ENCODE assay signal across 14 cellular contexts in genomic region chr2:36455788-36456187, GRCh38.
DNase-seq lines count a peak whose midpoint lies in the region; ATAC-seq, FAIRE-seq and TF ChIP-seq lines count a peak whose summit lies in the region.
"Had no signal": no experiment of that assay in that cellular context is flagged by ENCODE, and none has a peak within 500 bp of the region (broad histone marks: within the 10 kb centered on the region; RNA-seq: fewer than 3 reads in every experiment).

No MANE protein-coding gene starts in this region.

- no peak overlapping the region for H2BK20ac ChIP-seq in H1 (ENCODE audit: low read length)

- intact Hi-C loops in lower lobe of right lung (cut with DNase I), result no loop called here

- CTCF ChIA-PET in H1 (lab: Charles Lee; ENCODE audit: partially characterized antibody), result interaction anchor here (0.6 to 7.2 kb wide), 6 partner anchors 15 to 561 kb away, joined by 3 to 99 read pairs (median 4); partner anchors contain the start of gene CRIM1
- CTCF ChIA-PET in activated CD8-positive, alpha-beta memory T cell treated with anti-CD3 and anti-CD28 coated beads, Interleukin-2, amount 10 ng/mL, durations not matched to agents 7 days and 5 days (lab: Charles Lee), result no interaction called here

- no peak overlapping the region for H4K8ac ChIP-seq in H1 (ENCODE audit: extremely low read depth, insufficient read depth, low read length)

- FAIRE-seq in H1 (lab: Jason Lieb, UNC), result no peak
- FAIRE-seq: GM12891 had no signal

- no peak overlapping the region for H3K9ac ChIP-seq in H1 (replicated peaks in 1 of 4; ENCODE audit: extremely low read depth in 1 of 4, low read depth in 3 of 4, low read length in 3 of 4)
- no peak overlapping the region for H3K9ac ChIP-seq in endodermal cell (ENCODE audit: extremely low read depth, low read length, poor library complexity, severe bottlenecking)

- H3K14ac ChIP-seq in H1 (ENCODE audit: insufficient read length), result no peak overlapping the region

- H3K23ac ChIP-seq in H1 (ENCODE audit: insufficient read length), result no peak overlapping the region

- H3K4me3 ChIP-seq in Peyer's patch (no peak overlapping the region), H1 (ENCODE audit: extremely low read depth in 1 of 4, insufficient read depth in 2 of 4, low read depth in 3 of 4, low read length in 4 of 4) (no peak overlapping the region; a peak in 1 of 8 replicates), lower lobe of right lung (no peak overlapping the region), upper lobe of left lung (no peak overlapping the region), endodermal cell (ENCODE audit: low read length) (no peak overlapping the region)

- H3K27me3 ChIP-seq in Peyer's patch, result no peaks in the 10 kb centered on the region
- no peaks in the 10 kb centered on the region for H3K27me3 ChIP-seq in H1 (replicated peaks in 1 of 4; ENCODE audit: control insufficient read depth in 3 of 4, extremely low read depth in 1 of 4, insufficient read depth in 3 of 4, low read length in 3 of 4)
- H3K27me3 ChIP-seq in lower lobe of right lung (ENCODE audit: low read depth), result no peaks in the 10 kb centered on the region
- H3K27me3 ChIP-seq in upper lobe of left lung, result no peaks in the 10 kb centered on the region
- no peaks in the 10 kb centered on the region for H3K27me3 ChIP-seq in endodermal cell (ENCODE audit: control insufficient read depth, insufficient read depth, low read length, poor library complexity, severe bottlenecking)

- TF ChIP-seq EP300 in H1 (IDR thresholded peaks at IDR 0.05; ENCODE audit: borderline replicate concordance in 1 of 2, low read depth in 2 of 2, low read length in 2 of 2) (no peak), upper lobe of left lung (IDR thresholded peaks at IDR 0.05) (no peak)

- H3K9me3 ChIP-seq in Peyer's patch, result no peaks in the 10 kb centered on the region
- no peaks in the 10 kb centered on the region for H3K9me3 ChIP-seq in H1 (ENCODE audit: insufficient read depth in 2 of 2, low read depth in 1 of 2, low read length in 1 of 2)
- H3K9me3 ChIP-seq in lower lobe of right lung, result no peaks in the 10 kb centered on the region
- no peaks in the 10 kb centered on the region for H3K9me3 ChIP-seq in upper lobe of left lung
- H3K9me3 ChIP-seq in endodermal cell (ENCODE audit: control insufficient read depth, low read length), result no peaks in the 10 kb centered on the region

- H3K4me1 ChIP-seq in Peyer's patch (peaks cover 0 to 26% (median 0%) of the 10 kb centered on the region in 4 donors), H1 (replicated peaks in 1 of 4; ENCODE audit: control insufficient read depth in 3 of 4, insufficient read depth in 4 of 4, low read length in 3 of 4) (peaks cover 5 to 27% (median 26%) of the 10 kb centered on the region in 4 experiments), lower lobe of right lung (peaks cover 63% of the 10 kb centered on the region), upper lobe of left lung (peaks cover 29 to 47% (median 42%) of the 10 kb centered on the region in 4 donors), endodermal cell (ENCODE audit: control insufficient read depth, insufficient read depth, low read length) (no peaks in the 10 kb centered on the region)

- H3K18ac ChIP-seq in H1 (ENCODE audit: extremely low read depth, low read length), result no peak overlapping the region

- no peak overlapping the region for H3K4me3 Mint-ChIP-seq in activated CD8-positive, alpha-beta memory T cell treated with anti-CD3 and anti-CD28 coated beads, Interleukin-2, amount 10 ng/mL, durations not matched to agents 7 days and 5 days
- no peak overlapping the region for H3K4me3 Mint-ChIP-seq in endodermal cell
- H3K4me3 Mint-ChIP-seq: activated CD8-positive, alpha-beta T cell treated with anti-CD3 and anti-CD28 coated beads, Interleukin-2, amount 10 ng/mL, durations not matched to agents 7 days and 5 days; activated naive CD4-positive, alpha-beta T cell treated with anti-CD3 and anti-CD28 coated beads, Interleukin-2, amount 50 U/mL, for 24 hours; naive thymus-derived CD4-positive, alpha-beta T cell; T-helper 17 cell had no signal

- no peak overlapping the region for H4K91ac ChIP-seq in H1 (replicated peaks; ENCODE audit: insufficient read length, low read length)

- H4K20me1 ChIP-seq in H1 (replicated peaks in 1 of 2; ENCODE audit: control insufficient read depth in 1 of 2, insufficient read depth in 2 of 2, low read length in 2 of 2), result peaks cover 0 to 3% of the 10 kb centered on the region in 2 experiments

- H3K4ac ChIP-seq in H1 (replicated peaks; ENCODE audit: insufficient read length, low read depth, low read length), result no peak overlapping the region

- no peak overlapping the region for H2BK15ac ChIP-seq in H1 (ENCODE audit: low read length)

- no peak overlapping the region for H2BK5ac ChIP-seq in H1 (ENCODE audit: low read depth, low read length)

- H3K23me2 ChIP-seq in H1 (ENCODE audit: low read depth, low read length), result 0 out of 2 replicates have a peak, but pooled peaks cover under 1% of the 10 kb centered on the region

- H3K27ac Mint-ChIP-seq in activated CD8-positive, alpha-beta memory T cell treated with anti-CD3 and anti-CD28 coated beads, Interleukin-2, amount 10 ng/mL, durations not matched to agents 7 days and 5 days, result no peak overlapping the region
- no peak overlapping the region for H3K27ac Mint-ChIP-seq in endodermal cell
- H3K27ac Mint-ChIP-seq: activated CD8-positive, alpha-beta T cell treated with anti-CD3 and anti-CD28 coated beads, Interleukin-2, amount 10 ng/mL, durations not matched to agents 7 days and 5 days; activated naive CD4-positive, alpha-beta T cell treated with anti-CD3 and anti-CD28 coated beads, Interleukin-2, amount 50 U/mL, for 24 hours; naive thymus-derived CD4-positive, alpha-beta T cell; T-helper 17 cell had no signal

- TF ChIP-seq RAD21 in H1 (IDR thresholded peaks at IDR 0.05 in 1 of 2, conservative IDR thresholded peaks at IDR 0.05 in 1 of 2; ENCODE audit: low read depth in 2 of 2, low read length in 2 of 2), result no peak

- H2AFZ ChIP-seq in H1 (ENCODE audit: low read length), result no peak overlapping the region

- no peaks in the 10 kb centered on the region for H3K36me3 Mint-ChIP-seq in activated CD8-positive, alpha-beta memory T cell treated with anti-CD3 and anti-CD28 coated beads, Interleukin-2, amount 10 ng/mL, durations not matched to agents 7 days and 5 days
- peaks cover 8% of the 10 kb centered on the region for H3K36me3 Mint-ChIP-seq in endodermal cell (ENCODE audit: low read depth)
- H3K36me3 Mint-ChIP-seq: activated naive CD4-positive, alpha-beta T cell treated with anti-CD3 and anti-CD28 coated beads, Interleukin-2, amount 50 U/mL, for 24 hours; naive thymus-derived CD4-positive, alpha-beta T cell had no signal

- peak overlapping the region; percentile 20; the same call in 1 of the 2 replicates for H2AK5ac ChIP-seq in H1 (ENCODE audit: low read depth, low read length)

- DNase-seq in Peyer's patch, result no peak
- DNase-seq in H1 (ENCODE audit: low read depth in 1 of 2, low spot score in 2 of 2), result no peak
- DNase-seq in lower lobe of right lung, result no peak
- DNase-seq in upper lobe of left lung, result no peak
- no peak for DNase-seq in activated CD8-positive, alpha-beta memory T cell treated with anti-CD3 and anti-CD28 coated beads, Interleukin-2, amount 10 ng/mL, durations not matched to agents 7 days and 5 days
- no peak for DNase-seq in activated effector memory CD4-positive, alpha-beta T cell treated with anti-CD3 and anti-CD28 coated beads, Interleukin-2, amount 50 U/mL, for 16 hours
- no peak for DNase-seq in endodermal cell
- DNase-seq: activated CD8-positive, alpha-beta T cell treated with anti-CD3 and anti-CD28 coated beads, Interleukin-2, amount 10 ng/mL, durations not matched to agents 7 days and 5 days; KG1; naive thymus-derived CD4-positive, alpha-beta T cell; NCI-H2081; T-helper 17 cell had no signal

- H3K56ac ChIP-seq in H1 (replicated peaks; ENCODE audit: insufficient read length, low read depth, low read length), result no peak overlapping the region

- H3K4me2 ChIP-seq in H1 (ENCODE audit: insufficient read depth in 1 of 2, low read depth in 2 of 2, low read length in 2 of 2), result no peak overlapping the region

- no peaks in the 10 kb centered on the region for H3K27me3 Mint-ChIP-seq in activated CD8-positive, alpha-beta memory T cell treated with anti-CD3 and anti-CD28 coated beads, Interleukin-2, amount 10 ng/mL, durations not matched to agents 7 days and 5 days
- H3K27me3 Mint-ChIP-seq in endodermal cell (ENCODE audit: insufficient read depth), result no peaks in the 10 kb centered on the region
- H3K27me3 Mint-ChIP-seq: activated naive CD4-positive, alpha-beta T cell treated with anti-CD3 and anti-CD28 coated beads, Interleukin-2, amount 50 U/mL, for 24 hours; naive thymus-derived CD4-positive, alpha-beta T cell; T-helper 17 cell had no signal

- TF ChIP-seq CTCF in Peyer's patch (IDR thresholded peaks at IDR 0.05) (no peak), H1 (IDR thresholded peaks at IDR 0.05; ENCODE audit: control extremely low read depth in 1 of 3, insufficient read depth in 1 of 3, low read depth in 1 of 3, low read length in 3 of 3) (no peak), lower lobe of right lung (IDR thresholded peaks at IDR 0.05) (no peak), upper lobe of left lung (IDR thresholded peaks at IDR 0.05) (no peak), endodermal cell (conservative IDR thresholded peaks at IDR 0.05) (no peak)

- no peaks in the 10 kb centered on the region for H3K36me3 ChIP-seq in Peyer's patch
- H3K36me3 ChIP-seq in H1 (ENCODE audit: control insufficient read depth in 2 of 4, insufficient read depth in 4 of 4, low read length in 3 of 4), result peaks cover 0 to 6% (median 1%) of the 10 kb centered on the region in 4 experiments; a peak in 3 of 8 replicates
- peaks cover 15% of the 10 kb centered on the region for H3K36me3 ChIP-seq in lower lobe of right lung
- H3K36me3 ChIP-seq in upper lobe of left lung, result no peaks in the 10 kb centered on the region
- peaks cover 37% of the 10 kb centered on the region for H3K36me3 ChIP-seq in endodermal cell (ENCODE audit: control insufficient read depth, insufficient read depth, low read length)

- POLR2A ChIA-PET in H1 (lab: Charles Lee; ENCODE audit: partially characterized antibody), result interaction anchor here (0.9 kb wide), 1 partner anchor 20 kb away, joined by 3 read pairs; no protein-coding TSS in a partner anchor

- H3K9me3 Mint-ChIP-seq in activated CD8-positive, alpha-beta memory T cell treated with anti-CD3 and anti-CD28 coated beads, Interleukin-2, amount 10 ng/mL, durations not matched to agents 7 days and 5 days (ENCODE audit: low read depth), result no peaks in the 10 kb centered on the region
- H3K9me3 Mint-ChIP-seq in endodermal cell, result no peaks in the 10 kb centered on the region
- H3K9me3 Mint-ChIP-seq: activated naive CD4-positive, alpha-beta T cell treated with anti-CD3 and anti-CD28 coated beads, Interleukin-2, amount 50 U/mL, for 24 hours; naive thymus-derived CD4-positive, alpha-beta T cell had no signal

- no peak overlapping the region for H4K5ac ChIP-seq in H1 (ENCODE audit: insufficient read length, low read depth, low read length)

- WGBS in H1 (ENCODE audit: extremely low coverage in 1 of 2, insufficient coverage in 1 of 2, insufficient read length in 1 of 2, insufficient replicate concordance in 2 of 2, low coverage in 1 of 2, low lambda C conversion rate in 2 of 2, missing lambda C conversion rate in 1 of 2), 2 experiments, result 85 to 100% methylated on average over 1 to 4 of the region's 4 CpGs
- 55 to 74% methylated on average over 4 of the region's 4 CpGs for WGBS in upper lobe of left lung, 2 donors
- WGBS in endodermal cell (ENCODE audit: insufficient coverage in 1 of 2, insufficient read length in 1 of 2), 2 experiments, result 85 to 87% methylated on average over 3 to 4 of the region's 4 CpGs

- H3K4me1 Mint-ChIP-seq in activated CD8-positive, alpha-beta memory T cell treated with anti-CD3 and anti-CD28 coated beads, Interleukin-2, amount 10 ng/mL, durations not matched to agents 7 days and 5 days, result no peaks in the 10 kb centered on the region
- peaks cover 14% of the 10 kb centered on the region for H3K4me1 Mint-ChIP-seq in endodermal cell
- H3K4me1 Mint-ChIP-seq: activated naive CD4-positive, alpha-beta T cell treated with anti-CD3 and anti-CD28 coated beads, Interleukin-2, amount 50 U/mL, for 24 hours; naive thymus-derived CD4-positive, alpha-beta T cell; T-helper 17 cell had no signal

- H2BK120ac ChIP-seq in H1 (replicated peaks; ENCODE audit: low read depth, low read length), result no peak overlapping the region

- no peaks in the 10 kb centered on the region; a peak in 2 of 4 replicates for H3K79me2 ChIP-seq in H1 (ENCODE audit: control insufficient read depth in 1 of 2, insufficient read depth in 2 of 2, low read length in 2 of 2)

- ATAC-seq in lower lobe of right lung (no peak), upper lobe of left lung (ENCODE audit: low FRiP score in 2 of 2) (no peak)
- no peak for ATAC-seq in activated CD8-positive, alpha-beta memory T cell treated with anti-CD3 and anti-CD28 coated beads, Interleukin-2, amount 10 ng/mL, durations not matched to agents 7 days and 5 days
- ATAC-seq: activated CD8-positive, alpha-beta T cell treated with anti-CD3 and anti-CD28 coated beads, Interleukin-2, amount 10 ng/mL, durations not matched to agents 7 days and 5 days; T-helper 17 cell had no signal

- H2BK12ac ChIP-seq in H1 (ENCODE audit: low read depth, low read length), result no peak overlapping the region

- no peak for TF ChIP-seq POLR2A in Peyer's patch (IDR thresholded peaks at IDR 0.05)
- no peak for TF ChIP-seq POLR2A in H1 (IDR thresholded peaks at IDR 0.05; ENCODE audit: control extremely low read depth in 1 of 2, low read depth in 2 of 2, low read length in 2 of 2)
- no peak for TF ChIP-seq POLR2A in upper lobe of left lung (IDR thresholded peaks at IDR 0.05)

- peak overlapping the region in 3 of 4 donors; percentile 0 to 62 (median 44) for H3K27ac ChIP-seq in Peyer's patch
- no peak overlapping the region for H3K27ac ChIP-seq in H1 (ENCODE audit: low read depth, low read length)
- H3K27ac ChIP-seq in lower lobe of right lung, result peak overlapping the region; percentile 48
- peak overlapping the region; percentile 11 to 78 (median 58) for H3K27ac ChIP-seq in upper lobe of left lung
- H3K27ac ChIP-seq in endodermal cell (ENCODE audit: low read depth, low read length), result no peak overlapping the region

- H3K79me1 ChIP-seq in H1 (ENCODE audit: low read depth, low read length), result no peaks in the 10 kb centered on the region

Comparison
In these comparisons a context has a peak if more than half of its experiments do, and no peak if none do; other contexts are left out.
1. H3K27ac ChIP-seq: peak in Peyer's patch (3 of 4), lower lobe of right lung (single experiment) and upper lobe of left lung (4 of 4); none in H1 (single experiment) and endodermal cell (single experiment).